Comparison of ENCODE assay signal across 29 cellular contexts in the genomic region with DNA sequence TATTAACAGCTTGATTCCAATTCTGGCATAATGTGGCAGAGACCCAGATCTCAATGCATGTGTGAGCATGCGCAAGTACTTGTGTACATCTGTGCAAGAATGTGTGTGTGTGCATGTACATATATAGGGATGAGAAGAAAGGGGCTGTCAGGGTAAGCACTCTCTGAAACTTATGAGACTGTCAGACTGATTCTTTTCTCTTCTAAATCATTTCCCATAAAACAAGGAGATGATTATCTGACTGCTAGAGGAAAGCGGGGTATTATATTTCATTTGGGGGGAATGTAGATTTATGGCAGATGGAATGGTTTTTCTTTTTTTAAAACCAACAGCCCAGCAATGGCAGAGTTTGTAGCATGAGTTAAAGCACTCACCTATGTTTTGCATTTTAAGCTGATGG.
"Had no signal": no experiment of that assay in that cellular context is flagged by ENCODE, and none has a peak within 500 bp of the region (broad histone marks: within the 10 kb centered on the region; RNA-seq: fewer than 3 reads in every experiment).

No MANE protein-coding gene starts in this region.

- H3K27me3 Mint-ChIP-seq: stimulated activated naive CD8-positive, alpha-beta T cell treated with anti-CD3 and anti-CD28 coated beads, Interleukin-15, amount 100 ng/mL, for 72 hours had no signal

- H3K9me3 Mint-ChIP-seq: natural killer cell, neural progenitor cell had no signal

- DNase-seq: dermis blood vessel endothelial cell; effector memory CD4-positive, alpha-beta T cell; esophagus squamous epithelium; foreskin melanocyte; glutamatergic neuron; heart right ventricle; hypothalamus; immature natural killer cell; islet precursor cell; kidney glomerular epithelial cell; left colon; left ventricle myocardium superior; lower lobe of right lung; natural killer cell; stimulated activated CD4-positive, alpha-beta T cell treated with anti-CD3 and anti-CD28 coated beads, Interleukin-12 subunit alpha, Interleukin-12 subunit beta, amount 100 ng/mL, for 4 hours; stimulated activated CD4-positive, alpha-beta T cell treated with anti-CD3 and anti-CD28 coated beads, Interleukin-1b, Interleukin-23, amount 100 ng/mL, for 48 hours; stimulated activated CD4-positive, alpha-beta T cell treated with anti-CD3 and anti-CD28 coated beads, Interleukin-4, amount 100 ng/mL, for 1 hour; stimulated activated CD8-positive, alpha-beta memory T cell treated with anti-CD3 and anti-CD28 coated beads, Interleukin-4, amount 100 ng/mL, for 48 hours; stimulated activated naive CD4-positive, alpha-beta T cell; stimulated activated naive CD8-positive, alpha-beta T cell treated with anti-CD3 and anti-CD28 coated beads, Interleukin-15, amount 100 ng/mL, for 72 hours; transverse colon had no signal

- ATAC-seq: heart right ventricle; left colon; left ventricle myocardium superior; lower lobe of right lung; sciatic nerve; stimulated activated naive CD8-positive, alpha-beta T cell treated with anti-CD3 and anti-CD28 coated beads, Interleukin-15, amount 100 ng/mL, for 72 hours had no signal

- H3K4me3 Mint-ChIP-seq: immature natural killer cell; natural killer cell; neural progenitor cell; stimulated activated naive CD8-positive, alpha-beta T cell treated with anti-CD3 and anti-CD28 coated beads, Interleukin-15, amount 100 ng/mL, for 72 hours had no signal

- H3K27ac ChIP-seq: coronary artery, esophagus squamous epithelium, heart right ventricle, lower lobe of right lung, neural progenitor cell, prostate gland, right atrium auricular region, suprapubic skin, transverse colon, vagina had no signal

- H3K36me3 Mint-ChIP-seq: immature natural killer cell, natural killer cell, neural progenitor cell had no signal

- H3K9me3 ChIP-seq: esophagus squamous epithelium, lower lobe of right lung, prostate gland, right atrium auricular region, suprapubic skin, transverse colon, vagina had no signal

- H3K27ac Mint-ChIP-seq: immature natural killer cell; natural killer cell; neural progenitor cell; stimulated activated naive CD8-positive, alpha-beta T cell treated with anti-CD3 and anti-CD28 coated beads, Interleukin-15, amount 100 ng/mL, for 72 hours had no signal

- H3K4me1 ChIP-seq: esophagus squamous epithelium, heart right ventricle, lower lobe of right lung, neural progenitor cell, prostate gland, right atrium auricular region, suprapubic skin, transverse colon, vagina had no signal

- H3K36me3 ChIP-seq: esophagus squamous epithelium, heart right ventricle, lower lobe of right lung, neural progenitor cell, prostate gland, right atrium auricular region, suprapubic skin, transverse colon, vagina had no signal

- H3K4me3 ChIP-seq: coronary artery, esophagus squamous epithelium, heart right ventricle, lower lobe of right lung, neural progenitor cell, prostate gland, right atrium auricular region, smooth muscle cell, suprapubic skin, transverse colon, vagina had no signal

- H3K4me1 Mint-ChIP-seq: immature natural killer cell; natural killer cell; stimulated activated naive CD8-positive, alpha-beta T cell treated with anti-CD3 and anti-CD28 coated beads, Interleukin-15, amount 100 ng/mL, for 72 hours had no signal

- H3K27me3 ChIP-seq: esophagus squamous epithelium, heart right ventricle, neural progenitor cell, right atrium auricular region, suprapubic skin, transverse colon, vagina had no signal
